19 cellular contexts compared by ENCODE assay signal in the genomic region with DNA sequence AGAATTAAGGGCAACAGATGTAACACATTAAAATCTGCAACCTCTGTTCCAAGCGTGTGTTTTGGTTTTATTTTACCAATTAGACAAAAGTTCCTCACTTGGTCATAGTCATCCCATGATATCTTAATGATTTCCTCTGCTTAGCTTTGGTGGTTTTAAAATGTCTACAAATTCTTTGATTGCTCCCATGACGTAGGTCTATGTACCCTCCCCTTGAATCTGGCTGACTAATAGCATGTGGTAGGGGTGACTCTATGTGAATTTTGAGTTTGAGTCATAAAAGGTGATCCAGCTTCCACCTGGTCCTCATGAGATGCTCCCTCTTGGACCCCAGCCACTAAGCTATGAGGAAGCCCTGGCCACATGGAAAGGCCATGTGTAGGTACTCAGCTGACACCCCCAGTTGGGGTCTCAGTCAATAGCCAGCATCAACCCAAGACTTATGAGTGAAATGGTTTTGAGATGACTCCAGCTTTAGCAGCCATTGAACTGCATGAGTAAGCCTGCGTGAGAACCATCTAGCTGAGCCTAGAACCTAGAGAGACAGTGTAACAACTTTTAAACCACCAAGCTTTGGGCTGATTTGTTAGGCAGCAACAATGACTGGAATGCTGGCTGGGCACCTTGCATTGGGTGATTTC.
A peak's percentile ranks its signal among the peaks of the same experiment; 100 is the strongest.
DNase-seq lines count a peak whose midpoint lies in the region; ATAC-seq and TF ChIP-seq lines count a peak whose summit lies in the region.
"Had no signal": no experiment of that assay in that cellular context is flagged by ENCODE, and none has a peak within 500 bp of the region (broad histone marks: within the 10 kb centered on the region; RNA-seq: fewer than 3 reads in every experiment).

No MANE protein-coding gene starts in this region.

- no peaks in the 10 kb centered on the region for H3K79me2 ChIP-seq in smooth muscle cell (ENCODE audit: low read depth)

- H2AFZ ChIP-seq in smooth muscle cell (ENCODE audit: low read depth) = no peak overlapping the region

- ATAC-seq in RWPE2 (ENCODE audit: low read depth) (peak; percentile 29), GM18520 (IDR thresholded peaks at IDR 0.05; ENCODE audit: unreplicated experiment) (no peak)
- ATAC-seq: A549; GM12878; stimulated activated naive B cell treated with anti-CD40 and anti-IgM and Interleukin-4, amounts not matched to agents 10 μg/mL and 1 μg/mL and 100 μg/mL, for 72 hours had no signal

- no peak for DNase-seq in MCF 10A (ENCODE audit: unreplicated experiment)
- DNase-seq in breast epithelium (ENCODE audit: low spot score in 2 of 2) = no peak
- no peak for DNase-seq in RWPE2 (ENCODE audit: low spot score)
- peak; percentile 92 for DNase-seq in fibroblast of mammary gland (ENCODE audit: low read depth)
- no peak for DNase-seq in smooth muscle cell (lab: John Stamatoyannopoulos, UW; ENCODE audit: unreplicated experiment)
- no peak for DNase-seq in GM10248 (ENCODE audit: extremely low spot score)
- no peak for DNase-seq in glutamatergic neuron
- DNase-seq: activated CD4-positive, alpha-beta T cell treated with anti-CD3 and anti-CD28 coated beads for 4 hours; foreskin melanocyte; NCI-H1694; NCI-H774; stimulated activated naive B cell treated with anti-CD40 and anti-IgM and Interleukin-4, amounts not matched to agents 10 μg/mL and 1 μg/mL and 100 μg/mL, for 72 hours had no signal

- H3K4me2 ChIP-seq in smooth muscle cell = peak overlapping the region; percentile 54
- H3K4me2 ChIP-seq: A549, KMS-11 had no signal

- H3K27me3 ChIP-seq in breast epithelium (no peaks in the 10 kb centered on the region), RWPE2 (ENCODE audit: insufficient read depth, poor library complexity, severe bottlenecking) (no peaks in the 10 kb centered on the region), smooth muscle cell (ENCODE audit: low read depth) (no peaks in the 10 kb centered on the region)

- H3K4me1 Mint-ChIP-seq in MCF 10A (ENCODE audit: insufficient read depth, unreplicated experiment) (peaks cover 30% of the 10 kb centered on the region), glutamatergic neuron (ENCODE audit: low read depth, unreplicated experiment) (no peaks in the 10 kb centered on the region)
- H3K4me1 Mint-ChIP-seq: memory B cell; stimulated activated naive B cell treated with anti-CD40 and anti-IgM and Interleukin-4, amounts not matched to agents 10 μg/mL and 1 μg/mL and 100 μg/mL, for 72 hours had no signal

- no peaks in the 10 kb centered on the region for H3K9me3 Mint-ChIP-seq in MCF 10A (ENCODE audit: unreplicated experiment)
- H3K9me3 Mint-ChIP-seq in glutamatergic neuron (ENCODE audit: unreplicated experiment) = no peaks in the 10 kb centered on the region
- H3K9me3 Mint-ChIP-seq: memory B cell had no signal

- 38% methylated on average over 3 of the region's 3 CpGs for WGBS in smooth muscle cell (ENCODE audit: low lambda C conversion rate)

- TF ChIP-seq CTCF in MCF 10A (IDR thresholded peaks at IDR 0.05; ENCODE audit: unreplicated experiment) = no peak
- TF ChIP-seq CTCF in breast epithelium (IDR thresholded peaks at IDR 0.05) = no peak
- no peak for TF ChIP-seq CTCF in RWPE2 (IDR thresholded peaks at IDR 0.05; ENCODE audit: poor library complexity, severe bottlenecking)
- TF ChIP-seq CTCF in fibroblast of mammary gland (conservative IDR thresholded peaks at IDR 0.05; ENCODE audit: control insufficient read depth, insufficient read depth, low read depth, low read length) = no peak
- no peak for TF ChIP-seq CTCF in smooth muscle cell (IDR thresholded peaks at IDR 0.05; ENCODE audit: borderline replicate concordance, insufficient read depth, poor library complexity, severe bottlenecking)
- TF ChIP-seq CTCF in GM10248 (IDR thresholded peaks at IDR 0.05; ENCODE audit: control extremely low read depth, extremely low read depth, low read depth, missing control alignments) = no peak
- TF ChIP-seq CTCF in glutamatergic neuron (IDR thresholded peaks at IDR 0.05; ENCODE audit: partially characterized antibody, unreplicated experiment) = no peak

- H3K4me3 ChIP-seq in breast epithelium (no peak overlapping the region), RWPE2 (ENCODE audit: severe bottlenecking) (no peak overlapping the region), fibroblast of mammary gland (ENCODE audit: control insufficient read depth, low read depth, low read length) (no peak overlapping the region), smooth muscle cell (no peak overlapping the region)
- H3K4me3 ChIP-seq: A549, coronary artery, GM12878, HAP-1 had no signal

- no peak for TF ChIP-seq POLR2A in breast epithelium (IDR thresholded peaks at IDR 0.05)

- H3K27ac ChIP-seq in breast epithelium (no peak overlapping the region), RWPE2 (ENCODE audit: poor library complexity, severe bottlenecking) (peak overlapping the region; percentile 79), smooth muscle cell (ENCODE audit: low read depth) (peak overlapping the region; percentile 88)
- H3K27ac ChIP-seq: A549, coronary artery, KMS-11 had no signal

- H3K27me3 Mint-ChIP-seq in MCF 10A (ENCODE audit: insufficient read depth, unreplicated experiment) (no peaks in the 10 kb centered on the region), glutamatergic neuron (ENCODE audit: unreplicated experiment) (no peaks in the 10 kb centered on the region)
- H3K27me3 Mint-ChIP-seq: stimulated activated naive B cell treated with anti-CD40 and anti-IgM and Interleukin-4, amounts not matched to agents 10 μg/mL and 1 μg/mL and 100 μg/mL, for 72 hours had no signal

- H4K20me1 ChIP-seq in smooth muscle cell (ENCODE audit: low read depth) = no peaks in the 10 kb centered on the region

- BruUV-seq in MCF 10A (replicated peaks; lab: Mats Ljungman, UMichigan) = no TSS peak

- H3K36me3 Mint-ChIP-seq in MCF 10A (ENCODE audit: insufficient read depth, unreplicated experiment) (no peaks in the 10 kb centered on the region), glutamatergic neuron (ENCODE audit: unreplicated experiment) (peaks cover 5% of the 10 kb centered on the region)
- H3K36me3 Mint-ChIP-seq: memory B cell; stimulated activated naive B cell treated with anti-CD40 and anti-IgM and Interleukin-4, amounts not matched to agents 10 μg/mL and 1 μg/mL and 100 μg/mL, for 72 hours had no signal

- H3K9me3 ChIP-seq in breast epithelium (peaks cover 0 to 6% of the 10 kb centered on the region in 2 donors), RWPE2 (ENCODE audit: severe bottlenecking) (no peaks in the 10 kb centered on the region), smooth muscle cell (replicated peaks; ENCODE audit: low read depth) (no peaks in the 10 kb centered on the region)
- H3K9me3 ChIP-seq: A549, HAP-1 had no signal

- H3K4me1 ChIP-seq in breast epithelium (no peaks in the 10 kb centered on the region), RWPE2 (ENCODE audit: insufficient read depth, poor library complexity, severe bottlenecking) (peaks cover 12% of the 10 kb centered on the region), smooth muscle cell (ENCODE audit: low read depth) (peaks cover 25% of the 10 kb centered on the region)
- H3K4me1 ChIP-seq: A549, HAP-1 had no signal

- CTCF ChIA-PET in MCF 10A (lab: Yijun Ruan, JAX) = interaction anchor here (0.5 to 2.0 kb wide), 3 partner anchors 11 to 144 kb away, joined by 3 to 6 read pairs (median 3); no protein-coding TSS in a partner anchor
- CTCF ChIA-PET in GM10248 (lab: Yijun Ruan, JAX) = interaction anchor here (1.2 to 1.8 kb wide), 3 partner anchors 10 to 23 kb away, joined by 3 to 4 read pairs (median 4); no protein-coding TSS in a partner anchor

- H3K4me3 Mint-ChIP-seq in MCF 10A (ENCODE audit: unreplicated experiment) (no peak overlapping the region), glutamatergic neuron (ENCODE audit: unreplicated experiment) (no peak overlapping the region)
- H3K4me3 Mint-ChIP-seq: memory B cell; stimulated activated naive B cell treated with anti-CD40 and anti-IgM and Interleukin-4, amounts not matched to agents 10 μg/mL and 1 μg/mL and 100 μg/mL, for 72 hours had no signal

- H3K36me3 ChIP-seq in breast epithelium = no peaks in the 10 kb centered on the region
- H3K36me3 ChIP-seq in RWPE2 (ENCODE audit: low read depth) = no peaks in the 10 kb centered on the region
- no peaks in the 10 kb centered on the region for H3K36me3 ChIP-seq in smooth muscle cell (ENCODE audit: low read depth)
- H3K36me3 ChIP-seq: HAP-1 had no signal

- H3K27ac Mint-ChIP-seq in MCF 10A (ENCODE audit: low read depth, unreplicated experiment) (peak overlapping the region; percentile 12), glutamatergic neuron (ENCODE audit: unreplicated experiment) (no peak overlapping the region)
- H3K27ac Mint-ChIP-seq: memory B cell; stimulated activated naive B cell treated with anti-CD40 and anti-IgM and Interleukin-4, amounts not matched to agents 10 μg/mL and 1 μg/mL and 100 μg/mL, for 72 hours had no signal

- intact Hi-C loops in MCF 10A (cut with micrococcal nuclease) = no loop called here
- intact Hi-C loops in breast epithelium (cut with DNase I; ENCODE audit: low total_unique reads) = no loop called here

- H3K9ac ChIP-seq in smooth muscle cell (ENCODE audit: low read depth) = peak overlapping the region; percentile 45
- H3K9ac ChIP-seq: KMS-11 had no signal

- H3F3A ChIP-seq in smooth muscle cell (ENCODE audit: low read depth) = peaks cover 20% of the 10 kb centered on the region

- POLR2A ChIA-PET in MCF 10A (lab: Yijun Ruan, JAX) = interaction anchor here (0.6 to 0.8 kb wide), 3 partner anchors 11 to 384 kb away, joined by 3 read pairs; no protein-coding TSS in a partner anchor
- POLR2A ChIA-PET in GM10248 (lab: Yijun Ruan, JAX) = no interaction called here

Comparison
In these comparisons a context has a peak if more than half of its experiments do, and no peak if none do; other contexts are left out.
1. H3K27ac ChIP-seq: peak in RWPE2 (single experiment) and smooth muscle cell (single experiment); none in breast epithelium (0 of 2).